In the genomic region with DNA sequence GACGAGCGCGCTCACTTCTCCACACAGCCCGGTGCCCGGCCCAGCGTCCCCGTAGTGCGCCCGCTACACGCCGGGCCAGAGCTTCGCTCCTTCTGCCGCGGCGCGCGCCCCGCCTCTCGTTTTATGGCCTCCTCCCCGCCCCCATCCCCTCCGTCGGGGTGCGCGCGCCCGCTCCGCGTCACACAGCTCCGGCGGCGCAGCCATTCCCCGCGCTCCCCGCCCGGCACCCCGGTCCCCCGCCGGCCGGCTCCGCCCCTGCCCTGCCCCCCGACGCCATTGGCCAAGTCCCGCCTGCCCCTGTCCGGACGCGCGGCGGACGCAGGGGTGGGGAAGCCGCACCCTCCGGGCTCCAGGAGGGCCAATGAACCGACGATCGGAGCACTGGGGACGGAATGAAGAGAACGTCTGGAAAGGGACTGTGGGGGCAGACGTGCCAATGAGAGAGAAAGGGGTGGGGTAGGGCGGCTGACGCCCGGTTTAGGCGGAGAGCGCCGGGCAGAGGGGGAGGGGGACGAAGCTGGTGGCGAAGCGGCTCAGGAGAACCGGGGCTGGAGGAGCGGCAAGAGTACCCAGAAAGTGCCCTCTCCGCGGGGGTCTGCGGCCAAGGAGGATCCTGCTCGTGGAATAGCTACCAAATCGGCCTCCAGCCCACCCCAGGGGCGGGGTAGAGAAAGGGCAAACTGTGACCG, we compare ENCODE assay signal across 8 cellular contexts. TPM values are rescaled to one million over a fixed set of nuclear protein-coding genes. Genes with fewer than 3 reads are reported as not detected.
DNase-seq lines count a peak whose midpoint lies in the region; ATAC-seq, FAIRE-seq and TF ChIP-seq lines count a peak whose summit lies in the region.

A gene with protein sequence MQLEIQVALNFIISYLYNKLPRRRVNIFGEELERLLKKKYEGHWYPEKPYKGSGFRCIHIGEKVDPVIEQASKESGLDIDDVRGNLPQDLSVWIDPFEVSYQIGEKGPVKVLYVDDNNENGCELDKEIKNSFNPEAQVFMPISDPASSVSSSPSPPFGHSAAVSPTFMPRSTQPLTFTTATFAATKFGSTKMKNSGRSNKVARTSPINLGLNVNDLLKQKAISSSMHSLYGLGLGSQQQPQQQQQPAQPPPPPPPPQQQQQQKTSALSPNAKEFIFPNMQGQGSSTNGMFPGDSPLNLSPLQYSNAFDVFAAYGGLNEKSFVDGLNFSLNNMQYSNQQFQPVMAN (minus strand): TSS at position 94 of the 689 bp plus-strand sequence. CDS start 2,337 bp downstream, outside the sequence.

- peaks cover 0 to 22% of the 10 kb centered on the region in 2 donors for H3K4me1 ChIP-seq in ascending aorta
- H3K4me1 ChIP-seq in aorta (ENCODE audit: control insufficient read depth in 1 of 2, insufficient read depth in 2 of 2, low read length in 2 of 2) = no peaks in the 10 kb centered on the region

- 1% methylated on average over 67 to 75 of the region's 75 CpGs for WGBS in aorta, 2 donors

- peaks cover 5 to 6% of the 10 kb centered on the region in 2 donors for H3K36me3 ChIP-seq in ascending aorta
- H3K36me3 ChIP-seq in aorta (ENCODE audit: control insufficient read depth in 1 of 2, insufficient read depth in 2 of 2, low read length in 1 of 2) = peaks cover 0 to 2% of the 10 kb centered on the region in 2 donors

- peak; percentile 62 for ATAC-seq in HG02973 (IDR thresholded peaks at IDR 0.05; ENCODE audit: unreplicated experiment)
- peak; percentile 95 for ATAC-seq in aorta (ENCODE audit: low FRiP score)

- H3K4me1 Mint-ChIP-seq in T-helper 2 cell treated with Interferon-gamma antibody and Interleukin-4, amounts not matched to agents 5 μg/mL and 100 μg/mL, for 36 hours (ENCODE audit: low read depth) = peaks cover 40% of the 10 kb centered on the region

- H3K4me3 ChIP-seq in ascending aorta = peak within 1 kb of the TSS; percentile 98 to 99
- H3K4me3 ChIP-seq in aorta (ENCODE audit: low read length in 2 of 2) = peak within 1 kb of the TSS; percentile 93 to 100

- no peaks in the 10 kb centered on the region for H3K9me3 ChIP-seq in ascending aorta
- H3K9me3 ChIP-seq in aorta (ENCODE audit: control insufficient read depth, low read length) = no peaks in the 10 kb centered on the region

- TF ChIP-seq CTCF in ascending aorta (IDR thresholded peaks at IDR 0.05) = no peak

- no peaks in the 10 kb centered on the region for H3K9me3 Mint-ChIP-seq in T-helper 2 cell treated with Interferon-gamma antibody and Interleukin-4, amounts not matched to agents 5 μg/mL and 100 μg/mL, for 36 hours

- no peaks in the 10 kb centered on the region for H3K27me3 ChIP-seq in ascending aorta
- peaks cover 0 to 2% of the 10 kb centered on the region in 2 donors for H3K27me3 ChIP-seq in aorta (ENCODE audit: control insufficient read depth in 1 of 2, insufficient read depth in 2 of 2, low read length in 1 of 2)

- DNase-seq in GM18507 (ENCODE audit: extremely low spot score, insufficient read length, low read depth) (peak; percentile 86), NCI-H2029 (lab: John Stamatoyannopoulos, UW) (peak; percentile 93), ascending aorta (ENCODE audit: low spot score in 2 of 2) (peak; percentile 92 to 99), hepatic stellate cell (ENCODE audit: low spot score) (peak; percentile 93), renal cortical epithelial cell (ENCODE audit: low read depth) (peak; percentile 91), aorta (peak; percentile 99)
- DNase-seq in T-helper 2 cell treated with Interferon-gamma antibody and Interleukin-4, amounts not matched to agents 5 μg/mL and 100 μg/mL, for 36 hours (ENCODE audit: low spot score) = peak; percentile 95

- H3K27me3 Mint-ChIP-seq in T-helper 2 cell treated with Interferon-gamma antibody and Interleukin-4, amounts not matched to agents 5 μg/mL and 100 μg/mL, for 36 hours (ENCODE audit: low read depth) = peaks cover 6% of the 10 kb centered on the region

- peak within 1 kb of the TSS; percentile 99 to 100 for H3K27ac ChIP-seq in ascending aorta
- H3K27ac ChIP-seq in aorta (ENCODE audit: low read depth in 1 of 2, low read length in 2 of 2) = peak within 1 kb of the TSS; percentile 98

- peak within 1 kb of the TSS; percentile 99 for H3K27ac Mint-ChIP-seq in T-helper 2 cell treated with Interferon-gamma antibody and Interleukin-4, amounts not matched to agents 5 μg/mL and 100 μg/mL, for 36 hours

- H3K36me3 Mint-ChIP-seq in T-helper 2 cell treated with Interferon-gamma antibody and Interleukin-4, amounts not matched to agents 5 μg/mL and 100 μg/mL, for 36 hours (ENCODE audit: low read depth) = peaks cover 18% of the 10 kb centered on the region

- peak; percentile 85 for FAIRE-seq in GM18507 (lab: Jason Lieb, UNC)

- intact Hi-C loops in ascending aorta (cut with DNase I) (loop anchor here (1.0 to 5.0 kb wide), 3 partner anchors 53 to 286 kb away; a partner anchor contains a TSS), aorta (cut with DNase I) (loop anchor here in 1 of 2 donors (1.0 to 5.0 kb wide), 3 partner anchors 36 to 84 kb away; no protein-coding TSS in a partner anchor)

- H3K4me3 Mint-ChIP-seq in T-helper 2 cell treated with Interferon-gamma antibody and Interleukin-4, amounts not matched to agents 5 μg/mL and 100 μg/mL, for 36 hours = peak within 1 kb of the TSS; percentile 100

RNA-seq across cellular contexts. Expression of the gene that starts here (rescaled TPM):
- total RNA-seq in ascending aorta (41.7 TPM), renal cortical epithelial cell (8.5 and 19.5 TPM in 2 replicates), aorta (10 to 100 TPM; 42.0 to 55.2 TPM)
- 10 to 100 TPM; 24.0 to 39.8 TPM for polyA plus RNA-seq in aorta

Comparison
In these comparisons a context has a peak if more than half of its experiments do, and no peak if none do; other contexts are left out.
1. Peak in every context shown above with its lines: DNase-seq, ATAC-seq, H3K4me3 ChIP-seq and H3K27ac ChIP-seq.